ENCODE assay signal across 14 cellular contexts in the genomic region with DNA sequence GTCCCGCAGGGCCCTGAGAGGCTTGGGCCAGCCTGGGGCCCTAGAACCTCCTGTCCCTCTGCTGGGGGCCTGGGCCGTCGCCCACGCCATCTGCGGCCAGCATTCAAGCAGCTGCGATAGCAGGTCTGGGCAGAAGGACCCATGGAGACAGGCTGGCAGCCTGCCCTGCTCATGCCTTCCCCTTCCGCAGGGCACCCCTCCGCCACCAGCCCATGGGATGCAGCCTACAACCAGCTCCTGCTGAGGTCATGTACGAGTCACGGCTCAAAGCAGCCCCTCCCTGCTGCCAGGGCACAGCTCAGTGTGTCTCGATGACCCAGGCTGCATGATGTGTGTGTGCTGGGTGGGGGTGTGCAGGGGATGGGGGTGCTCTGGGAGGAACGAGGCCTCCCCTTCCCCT. TPM values are rescaled to one million over a fixed set of nuclear protein-coding genes. Genes with fewer than 3 reads are reported as not detected.
DNase-seq lines count a peak whose midpoint lies in the region; ATAC-seq and TF ChIP-seq lines count a peak whose summit lies in the region.
"Had no signal": no experiment of that assay in that cellular context is flagged by ENCODE, and none has a peak within 500 bp of the region (broad histone marks: within the 10 kb centered on the region; RNA-seq: fewer than 3 reads in every experiment).

No MANE protein-coding gene starts in this region.

- no TSS peak for BruUV-seq in HCT116 (replicated peaks; lab: Mats Ljungman, UMichigan)

- intact Hi-C loops in HCT116 (cut with micrococcal nuclease), result no loop called here

- TF ChIP-seq POLR2A in HCT116 (IDR thresholded peaks at IDR 0.05; ENCODE audit: borderline replicate concordance, extremely low read depth, insufficient read depth, insufficient read length), result no peak

- no peak overlapping the region for H3K27ac ChIP-seq in HCT116 (ENCODE audit: low read depth, low read length)
- H3K27ac ChIP-seq: SJSA1 had no signal

- H3K9me3 ChIP-seq in HCT116 (ENCODE audit: control insufficient read depth in 1 of 2, insufficient read depth in 1 of 2, low read depth in 1 of 2, low read length in 2 of 2), result no peaks in the 10 kb centered on the region
- H3K9me3 ChIP-seq: SJSA1 had no signal

- peaks cover 4 to 16% of the 10 kb centered on the region in 2 experiments for H3K4me1 ChIP-seq in HCT116 (ENCODE audit: control insufficient read depth in 1 of 2, insufficient read depth in 2 of 2, low read length in 2 of 2)
- H3K4me1 ChIP-seq: SJSA1 had no signal

- RAD21 ChIA-PET in HCT116 (lab: Charles Lee; ENCODE audit: low non-redundant PET in 1 of 2, low total read pairs in 2 of 2, uncharacterized antibody in 2 of 2, unreplicated experiment in 2 of 2), result no interaction called here

- no peak overlapping the region for H2AFZ ChIP-seq in HCT116 (ENCODE audit: low read depth, low read length, poor library complexity, severe bottlenecking)

- no peak for TF ChIP-seq RAD21 in HCT116 (IDR thresholded peaks at IDR 0.05; ENCODE audit: low read depth)

- H3K27me3 ChIP-seq in HCT116 (ENCODE audit: insufficient read depth, low read length), result no peaks in the 10 kb centered on the region
- H3K27me3 ChIP-seq: SJSA1 had no signal

- H3K4me3 ChIP-seq in HCT116 (replicated peaks in 1 of 2; ENCODE audit: low read depth in 1 of 2, low read length in 2 of 2), result no peak overlapping the region
- H3K4me3 ChIP-seq: SJSA1 had no signal

- no peak for TF ChIP-seq CTCF in HCT116 (IDR thresholded peaks at IDR 0.05 in 2 of 3, conservative IDR thresholded peaks at IDR 0.05 in 1 of 3; ENCODE audit: borderline replicate concordance in 1 of 3, insufficient read depth in 1 of 3, low read depth in 2 of 3, low read length in 2 of 3)

- H3K9ac ChIP-seq in HCT116 (ENCODE audit: low read length), result no peak overlapping the region

- POLR2A ChIA-PET in HCT116 (lab: Charles Lee), result no interaction called here

- CTCF ChIA-PET in HCT116 (lab: Charles Lee), result interaction anchor here (1.0 to 2.8 kb wide), 2 partner anchors 12 to 24 kb away, joined by 4 to 7 read pairs; no protein-coding TSS in a partner anchor

- DNase-seq in AG08395 (ENCODE audit: low spot score) (peak; percentile 44), HCT116 (ENCODE audit: low read depth, low spot score) (no peak), cerebellum (ENCODE audit: low spot score) (peak; percentile 81), kidney tubule cell (ENCODE audit: low spot score) (peak; percentile 15), HK-2 (ENCODE audit: unreplicated experiment) (no peak)
- DNase-seq in stimulated activated naive CD8-positive, alpha-beta T cell treated with anti-CD3 and anti-CD28 coated beads, Interleukin-15, Interleukin-2, amounts not matched to agents 100 U/mL and 50 U/mL, for 24 hours, result no peak
- no peak for DNase-seq in activated CD4-positive, alpha-beta T cell treated with anti-CD3 and anti-CD28 coated beads for 48 hours
- DNase-seq: activated B cell treated with CpG ODN at 0.5 μM for 24 hours, DMS153, left colon, NCI-H1417, NCI-H526 treated with DMSO at 0.1 percent for 48 hours had no signal

- no peaks in the 10 kb centered on the region for H3K79me2 ChIP-seq in HCT116 (ENCODE audit: insufficient read depth, low read length)

- H3K9me2 ChIP-seq in HCT116 (ENCODE audit: insufficient read depth), result no peaks in the 10 kb centered on the region

- H3K4me2 ChIP-seq in HCT116 (ENCODE audit: low read length), result peak overlapping the region; percentile 5; the same call in 1 of the 2 replicates

- peak; percentile 43; the same call in 1 of the 2 replicates for ATAC-seq in HCT116
- ATAC-seq in HG03378 (IDR thresholded peaks at IDR 0.05; ENCODE audit: unreplicated experiment), result no peak
- ATAC-seq in stimulated activated naive CD8-positive, alpha-beta T cell treated with anti-CD3 and anti-CD28 coated beads, Interleukin-15, Interleukin-2, amounts not matched to agents 100 U/mL and 50 U/mL, for 24 hours, result no peak
- ATAC-seq: left colon had no signal

- H3K36me3 ChIP-seq in HCT116 (ENCODE audit: control insufficient read depth in 1 of 2, insufficient read depth in 2 of 2, low read length in 2 of 2), result no peaks in the 10 kb centered on the region
- H3K36me3 ChIP-seq: SJSA1 had no signal

- no peaks in the 10 kb centered on the region for H4K20me1 ChIP-seq in HCT116 (ENCODE audit: insufficient read depth)

TF ChIP-seq in HCT116, 20 proteins besides CTCF, POLR2A, EP300 and RAD21:
- TF ChIP-seq ZBTB33 (IDR thresholded peaks at IDR 0.05; ENCODE audit: extremely low read depth, insufficient replicate concordance, low read length) (no peak), ZFX (IDR thresholded peaks at IDR 0.05) (no peak)
- TF ChIP-seq, protein P1, sequence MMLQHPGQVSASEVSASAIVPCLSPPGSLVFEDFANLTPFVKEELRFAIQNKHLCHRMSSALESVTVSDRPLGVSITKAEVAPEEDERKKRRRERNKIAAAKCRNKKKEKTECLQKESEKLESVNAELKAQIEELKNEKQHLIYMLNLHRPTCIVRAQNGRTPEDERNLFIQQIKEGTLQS (IDR thresholded peaks at IDR 0.05), result no peak

RNA-seq across cellular contexts. Expression of gene DUSP7, which starts 27.8 kb away (rescaled TPM):
- 16.6 TPM for total RNA-seq in HCT116 (2021; ENCODE audit: unreplicated experiment)
- polyA plus RNA-seq in HCT116 (2012), result 15.2 and 16.0 TPM in 2 replicates
- 6.0 TPM for total RNA-seq in cerebellum

RNA-seq across cellular contexts. Expression of gene RPL29, which starts 32.9 kb away (rescaled TPM):
- total RNA-seq in HCT116 (2021; ENCODE audit: unreplicated experiment), result 1,880 TPM
- 2,915 and 3,138 TPM in 2 replicates for polyA plus RNA-seq in HCT116 (2012)
- total RNA-seq in cerebellum, result 334 TPM

RNA-seq across cellular contexts. Expression of gene ACY1, which starts 45.2 kb away (rescaled TPM):
- 73.2 TPM for total RNA-seq in HCT116 (2021; ENCODE audit: unreplicated experiment)
- polyA plus RNA-seq in HCT116 (2012), result 95.9 and 108 TPM in 2 replicates
- 8.0 TPM for total RNA-seq in cerebellum

RNA-seq across cellular contexts. Expression of gene ABHD14A, which starts 53.7 kb away (rescaled TPM):
- total RNA-seq in HCT116 (2021; ENCODE audit: unreplicated experiment) (11.6 TPM), cerebellum (19.1 TPM)
- 19.8 and 22.1 TPM in 2 replicates for polyA plus RNA-seq in HCT116 (2012)

RNA-seq across cellular contexts. Expression of gene ABHD14B, which starts 54.7 kb away (rescaled TPM):
- 80.9 TPM for total RNA-seq in HCT116 (2021; ENCODE audit: unreplicated experiment)
- 115 and 123 TPM in 2 replicates for polyA plus RNA-seq in HCT116 (2012)
- 3.9 TPM for total RNA-seq in cerebellum

Comparison
In these comparisons a context has a peak if more than half of its experiments do, and no peak if none do; other contexts are left out.
1. DNase-seq: peak in AG08395 (single experiment), cerebellum (single experiment) and kidney tubule cell (single experiment); none in HCT116 (single experiment), stimulated activated naive CD8-positive, alpha-beta T cell treated with anti-CD3 and anti-CD28 coated beads, Interleukin-15, Interleukin-2, amounts not matched to agents 100 U/mL and 50 U/mL, for 24 hours (single experiment), activated CD4-positive, alpha-beta T cell treated with anti-CD3 and anti-CD28 coated beads for 48 hours (single experiment) and HK-2 (single experiment).